Comparison of ENCODE assay signal across 14 cellular contexts in the genomic region with DNA sequence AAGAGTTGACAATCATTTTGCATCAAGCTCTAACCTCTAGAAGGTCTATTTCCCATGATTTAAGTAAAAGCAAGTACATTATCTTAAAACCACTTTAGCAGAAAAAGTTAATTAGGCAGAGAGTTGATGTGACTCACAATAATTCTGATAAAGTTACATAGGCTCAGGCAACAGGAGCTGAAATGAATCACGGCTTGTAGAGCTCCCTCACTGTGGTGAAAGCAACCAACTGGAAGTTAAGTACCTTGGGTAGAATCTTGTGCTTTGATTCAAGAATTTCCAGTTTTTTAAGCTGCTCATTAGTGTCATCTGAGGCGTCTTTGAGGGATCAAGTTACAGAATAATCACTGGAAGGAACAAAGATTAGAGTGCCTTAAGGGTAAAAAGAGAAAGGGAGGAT.
DNase-seq lines count a peak whose midpoint lies in the region; ATAC-seq, FAIRE-seq and TF ChIP-seq lines count a peak whose summit lies in the region.
"Had no signal": no experiment of that assay in that cellular context is flagged by ENCODE, and none has a peak within 500 bp of the region (broad histone marks: within the 10 kb centered on the region; RNA-seq: fewer than 3 reads in every experiment).

No MANE protein-coding gene starts in this region.

- DNase-seq in HT1080 (ENCODE audit: low read depth) (peak; percentile 7), WERI-Rb-1 (peak; percentile 40), kidney epithelial cell (ENCODE audit: low read depth) (peak; percentile 53), kidney (no peak)
- DNase-seq in activated CD4-positive, alpha-beta T cell treated with anti-CD3 and anti-CD28 coated beads, Interleukin-2, amount 50 U/mL, for 1 hour = no peak
- no peak for DNase-seq in activated CD4-positive, alpha-beta T cell treated with anti-CD3 and anti-CD28 coated beads, Interleukin-2, amount 50 U/mL, for 4 hours
- DNase-seq: activated naive CD4-positive, alpha-beta T cell treated with anti-CD3 and anti-CD28 coated beads for 36 hours; DND-41; effector memory CD4-positive, alpha-beta T cell; MG63; pancreas had no signal

- FAIRE-seq in kidney (lab: Jason Lieb, UNC) = no peak
- FAIRE-seq: pancreas had no signal

- no peaks in the 10 kb centered on the region for H3K4me1 ChIP-seq in kidney (ENCODE audit: control insufficient read depth in 1 of 2, insufficient read depth in 1 of 2, low read depth in 1 of 2, low read length in 2 of 2)

- intact Hi-C loops in kidney (cut with DNase I) = no loop called here

- TF ChIP-seq CTCF in C4-2B (conservative IDR thresholded peaks at IDR 0.05) (no peak), WERI-Rb-1 (IDR thresholded peaks at IDR 0.05; ENCODE audit: low read depth, low read length) (no peak), kidney epithelial cell (IDR thresholded peaks at IDR 0.05; ENCODE audit: insufficient read depth, low read length, poor library complexity, severe bottlenecking) (no peak), kidney (IDR thresholded peaks at IDR 0.05; ENCODE audit: borderline replicate concordance, extremely low read depth, insufficient read depth) (no peak)

- H3K36me3 ChIP-seq in WERI-Rb-1 = no peaks in the 10 kb centered on the region
- no peaks in the 10 kb centered on the region for H3K36me3 ChIP-seq in kidney epithelial cell (ENCODE audit: control insufficient read depth, insufficient read depth, low read length)
- no peaks in the 10 kb centered on the region for H3K36me3 ChIP-seq in kidney (ENCODE audit: control insufficient read depth in 1 of 2, insufficient read depth in 2 of 2, low read length in 2 of 2)
- H3K36me3 ChIP-seq: cardiac muscle cell, MG63, pancreas had no signal

- peak overlapping the region; percentile 56; the same call in 1 of the 2 replicates for H3K27ac ChIP-seq in C4-2B
- H3K27ac ChIP-seq in WERI-Rb-1 = no peak overlapping the region
- H3K27ac ChIP-seq in kidney (ENCODE audit: low read depth in 2 of 2, low read length in 2 of 2) = no peak overlapping the region
- H3K27ac ChIP-seq: cardiac muscle cell, pancreas had no signal

- no peak overlapping the region for H3K4me3 ChIP-seq in WERI-Rb-1 (ENCODE audit: low read depth, low read length)
- no peak overlapping the region for H3K4me3 ChIP-seq in kidney epithelial cell (ENCODE audit: low read depth, low read length)
- no peak overlapping the region for H3K4me3 ChIP-seq in kidney (ENCODE audit: low read length in 2 of 2)
- H3K4me3 ChIP-seq: cardiac muscle cell, MG63, pancreas had no signal

- no peak overlapping the region for H3K9ac ChIP-seq in kidney (ENCODE audit: low read length in 2 of 2)

- no peaks in the 10 kb centered on the region for H3K27me3 ChIP-seq in WERI-Rb-1 (ENCODE audit: insufficient read depth, low read depth, severe bottlenecking)
- no peaks in the 10 kb centered on the region for H3K27me3 ChIP-seq in kidney epithelial cell (ENCODE audit: control insufficient read depth, insufficient read depth, low read length)
- H3K27me3 ChIP-seq: cardiac muscle cell, pancreas had no signal

- ATAC-seq in HG02759 (IDR thresholded peaks at IDR 0.05; ENCODE audit: unreplicated experiment) = no peak
- ATAC-seq: pancreas had no signal

- H3K9me3 ChIP-seq in WERI-Rb-1 (ENCODE audit: severe bottlenecking) = no peaks in the 10 kb centered on the region
- H3K9me3 ChIP-seq in kidney (ENCODE audit: control insufficient read depth in 1 of 2, low read length in 2 of 2) = no peaks in the 10 kb centered on the region
- H3K9me3 ChIP-seq: MG63, pancreas had no signal

Comparison
In these comparisons a context has a peak if more than half of its experiments do, and no peak if none do; other contexts are left out.
1. DNase-seq: peak in HT1080 (single experiment), WERI-Rb-1 (single experiment) and kidney epithelial cell (single experiment); none in kidney (single experiment), activated CD4-positive, alpha-beta T cell treated with anti-CD3 and anti-CD28 coated beads, Interleukin-2, amount 50 U/mL, for 1 hour (single experiment) and activated CD4-positive, alpha-beta T cell treated with anti-CD3 and anti-CD28 coated beads, Interleukin-2, amount 50 U/mL, for 4 hours (0 of 2).